1 cellular context compared by ENCODE assay signal in the genomic region with DNA sequence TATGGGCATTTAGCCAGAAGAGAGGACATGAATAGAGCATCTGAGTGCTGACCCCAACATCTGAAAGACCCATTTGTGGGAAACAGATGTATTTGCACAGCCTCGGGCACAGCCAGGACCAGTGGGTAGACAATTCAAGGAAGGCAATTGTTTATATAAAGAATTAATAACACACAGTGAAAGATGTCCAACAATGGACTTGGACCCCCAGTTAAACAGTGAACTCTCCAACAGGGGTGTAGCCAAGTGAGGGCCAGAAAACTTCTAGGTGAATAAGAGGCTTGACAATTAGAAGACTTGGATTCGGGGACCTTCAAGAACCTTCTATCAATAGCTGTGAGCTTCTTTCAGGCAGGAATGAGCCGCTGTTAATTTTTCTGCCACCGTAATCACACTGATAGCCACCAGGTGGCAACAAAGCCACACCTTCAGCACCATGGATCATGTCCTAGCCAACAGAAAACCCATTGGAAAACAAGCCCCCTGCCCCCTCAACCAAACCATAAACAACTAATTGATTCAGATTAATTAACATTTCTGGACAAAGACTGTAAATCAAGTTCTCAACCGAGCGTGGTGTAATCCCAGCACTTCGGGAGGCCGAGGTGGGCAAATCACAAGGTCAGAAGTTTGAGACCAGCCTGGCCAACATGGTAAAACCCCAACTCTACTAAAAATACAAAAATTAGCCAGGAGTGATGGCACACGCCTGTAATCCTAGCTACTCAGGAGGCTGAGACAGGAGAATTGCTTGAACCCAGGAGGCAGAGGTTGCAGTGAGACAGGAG.
A peak's percentile ranks its signal among the peaks of the same experiment; 100 is the strongest.
TF ChIP-seq lines count a peak whose summit lies in the region.

No MANE protein-coding gene starts in this region.

TF ChIP-seq in HepG2, 621 proteins besides CTCF, POLR2A, EP300 and RAD21 (continued from another document and continues in another):
- no peak for TF ChIP-seq ZHX2 (IDR thresholded peaks at IDR 0.05; ENCODE audit: low read depth)
- TF ChIP-seq ZHX2 (CRISPR knock-in tag; IDR thresholded peaks at IDR 0.05; ENCODE audit: borderline replicate concordance): no peak
- TF ChIP-seq, protein P1, sequence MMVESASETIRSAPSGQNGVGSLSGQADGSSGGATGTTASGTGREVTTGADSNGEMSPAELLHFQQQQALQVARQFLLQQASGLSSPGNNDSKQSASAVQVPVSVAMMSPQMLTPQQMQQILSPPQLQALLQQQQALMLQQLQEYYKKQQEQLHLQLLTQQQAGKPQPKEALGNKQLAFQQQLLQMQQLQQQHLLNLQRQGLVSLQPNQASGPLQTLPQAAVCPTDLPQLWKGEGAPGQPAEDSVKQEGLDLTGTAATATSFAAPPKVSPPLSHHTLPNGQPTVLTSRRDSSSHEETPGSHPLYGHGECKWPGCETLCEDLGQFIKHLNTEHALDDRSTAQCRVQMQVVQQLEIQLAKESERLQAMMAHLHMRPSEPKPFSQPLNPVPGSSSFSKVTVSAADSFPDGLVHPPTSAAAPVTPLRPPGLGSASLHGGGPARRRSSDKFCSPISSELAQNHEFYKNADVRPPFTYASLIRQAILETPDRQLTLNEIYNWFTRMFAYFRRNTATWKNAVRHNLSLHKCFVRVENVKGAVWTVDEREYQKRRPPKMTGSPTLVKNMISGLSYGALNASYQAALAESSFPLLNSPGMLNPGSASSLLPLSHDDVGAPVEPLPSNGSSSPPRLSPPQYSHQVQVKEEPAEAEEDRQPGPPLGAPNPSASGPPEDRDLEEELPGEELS (CRISPR knock-in tag; IDR thresholded peaks at IDR 0.05): no peak
- no peak for TF ChIP-seq ZNF691 (CRISPR knock-in tag; IDR thresholded peaks at IDR 0.05; ENCODE audit: borderline replicate concordance, low read depth)
- no peak for TF ChIP-seq ZNF704 (CRISPR knock-in tag; IDR thresholded peaks at IDR 0.05; ENCODE audit: borderline replicate concordance)
- TF ChIP-seq KDM6A (CRISPR knock-in tag; IDR thresholded peaks at IDR 0.05; ENCODE audit: low read depth): no peak
- TF ChIP-seq, protein P2, sequence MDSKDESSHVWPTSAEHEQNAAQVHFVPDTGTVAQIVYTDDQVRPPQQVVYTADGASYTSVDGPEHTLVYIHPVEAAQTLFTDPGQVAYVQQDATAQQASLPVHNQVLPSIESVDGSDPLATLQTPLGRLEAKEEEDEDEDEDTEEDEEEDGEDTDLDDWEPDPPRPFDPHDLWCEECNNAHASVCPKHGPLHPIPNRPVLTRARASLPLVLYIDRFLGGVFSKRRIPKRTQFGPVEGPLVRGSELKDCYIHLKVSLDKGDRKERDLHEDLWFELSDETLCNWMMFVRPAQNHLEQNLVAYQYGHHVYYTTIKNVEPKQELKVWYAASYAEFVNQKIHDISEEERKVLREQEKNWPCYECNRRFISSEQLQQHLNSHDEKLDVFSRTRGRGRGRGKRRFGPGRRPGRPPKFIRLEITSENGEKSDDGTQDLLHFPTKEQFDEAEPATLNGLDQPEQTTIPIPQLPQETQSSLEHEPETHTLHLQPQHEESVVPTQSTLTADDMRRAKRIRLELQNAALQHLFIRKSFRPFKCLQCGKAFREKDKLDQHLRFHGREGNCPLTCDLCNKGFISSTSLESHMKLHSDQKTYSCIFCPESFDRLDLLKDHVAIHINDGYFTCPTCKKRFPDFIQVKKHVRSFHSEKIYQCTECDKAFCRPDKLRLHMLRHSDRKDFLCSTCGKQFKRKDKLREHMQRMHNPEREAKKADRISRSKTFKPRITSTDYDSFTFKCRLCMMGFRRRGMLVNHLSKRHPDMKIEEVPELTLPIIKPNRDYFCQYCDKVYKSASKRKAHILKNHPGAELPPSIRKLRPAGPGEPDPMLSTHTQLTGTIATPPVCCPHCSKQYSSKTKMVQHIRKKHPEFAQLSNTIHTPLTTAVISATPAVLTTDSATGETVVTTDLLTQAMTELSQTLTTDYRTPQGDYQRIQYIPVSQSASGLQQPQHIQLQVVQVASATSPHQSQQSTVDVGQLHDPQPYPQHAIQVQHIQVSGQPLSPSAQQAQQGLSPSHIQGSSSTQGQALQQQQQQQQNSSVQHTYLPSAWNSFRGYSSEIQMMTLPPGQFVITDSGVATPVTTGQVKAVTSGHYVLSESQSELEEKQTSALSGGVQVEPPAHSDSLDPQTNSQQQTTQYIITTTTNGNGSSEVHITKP (CRISPR knock-in tag; IDR thresholded peaks at IDR 0.05; ENCODE audit: low read depth): no peak
- 0 out of 2 replicates have a peak, but pooled peaks have one; percentile 30 for TF ChIP-seq ZNF44 (CRISPR knock-in tag; IDR thresholded peaks at IDR 0.05)
- no peak for TF ChIP-seq ZBTB8A (CRISPR knock-in tag; IDR thresholded peaks at IDR 0.05; ENCODE audit: borderline replicate concordance, low read depth)
- TF ChIP-seq, protein P3, sequence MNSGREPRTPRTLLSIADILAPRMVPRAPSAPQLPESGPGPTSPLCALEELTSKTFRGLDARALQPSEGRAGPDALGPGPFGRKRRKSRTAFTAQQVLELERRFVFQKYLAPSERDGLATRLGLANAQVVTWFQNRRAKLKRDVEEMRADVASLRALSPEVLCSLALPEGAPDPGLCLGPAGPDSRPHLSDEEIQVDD (CRISPR knock-in tag; IDR thresholded peaks at IDR 0.05; ENCODE audit: borderline replicate concordance): no peak
- no peak for TF ChIP-seq CBX1 (IDR thresholded peaks at IDR 0.05; ENCODE audit: low read depth)
- no peak for TF ChIP-seq HMG20B (CRISPR knock-in tag; conservative IDR thresholded peaks at IDR 0.05)
- TF ChIP-seq ZSCAN5A (CRISPR knock-in tag; IDR thresholded peaks at IDR 0.05; ENCODE audit: borderline replicate concordance): no peak
- TF ChIP-seq U2AF1 (optimal IDR thresholded peaks at IDR 0.05; ENCODE audit: low read depth, low read length): no peak
- TF ChIP-seq ZNF557 (CRISPR knock-in tag; IDR thresholded peaks at IDR 0.05): no peak
- TF ChIP-seq ZFP82 (CRISPR knock-in tag; IDR thresholded peaks at IDR 0.05; ENCODE audit: borderline replicate concordance): 0 out of 2 replicates have a peak, but pooled peaks have one; percentile 68
- TF ChIP-seq, protein P4, sequence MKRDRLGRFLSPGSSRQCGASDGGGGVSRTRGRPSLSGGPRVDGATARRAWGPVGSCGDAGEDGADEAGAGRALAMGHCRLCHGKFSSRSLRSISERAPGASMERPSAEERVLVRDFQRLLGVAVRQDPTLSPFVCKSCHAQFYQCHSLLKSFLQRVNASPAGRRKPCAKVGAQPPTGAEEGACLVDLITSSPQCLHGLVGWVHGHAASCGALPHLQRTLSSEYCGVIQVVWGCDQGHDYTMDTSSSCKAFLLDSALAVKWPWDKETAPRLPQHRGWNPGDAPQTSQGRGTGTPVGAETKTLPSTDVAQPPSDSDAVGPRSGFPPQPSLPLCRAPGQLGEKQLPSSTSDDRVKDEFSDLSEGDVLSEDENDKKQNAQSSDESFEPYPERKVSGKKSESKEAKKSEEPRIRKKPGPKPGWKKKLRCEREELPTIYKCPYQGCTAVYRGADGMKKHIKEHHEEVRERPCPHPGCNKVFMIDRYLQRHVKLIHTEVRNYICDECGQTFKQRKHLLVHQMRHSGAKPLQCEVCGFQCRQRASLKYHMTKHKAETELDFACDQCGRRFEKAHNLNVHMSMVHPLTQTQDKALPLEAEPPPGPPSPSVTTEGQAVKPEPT (CRISPR knock-in tag; IDR thresholded peaks at IDR 0.05; ENCODE audit: low read depth): no peak
- TF ChIP-seq CCAR2 (optimal IDR thresholded peaks at IDR 0.05; ENCODE audit: low read depth, low read length): no peak
- no peak for TF ChIP-seq DMAP1 (CRISPR knock-in tag; IDR thresholded peaks at IDR 0.05)
- TF ChIP-seq ZSCAN20 (CRISPR knock-in tag; IDR thresholded peaks at IDR 0.05; ENCODE audit: borderline replicate concordance): 0 out of 2 replicates have a peak, but pooled peaks have one; percentile 71
- no peak for TF ChIP-seq ZNF562 (CRISPR knock-in tag; IDR thresholded peaks at IDR 0.05; ENCODE audit: borderline replicate concordance)
- TF ChIP-seq NFE2 (CRISPR knock-in tag; IDR thresholded peaks at IDR 0.05): no peak
- no peak for TF ChIP-seq PCBP2 (optimal IDR thresholded peaks at IDR 0.05; ENCODE audit: low read depth, low read length, poor library complexity, severe bottlenecking)
- 0 out of 2 replicates have a peak, but pooled peaks have one; percentile 16 for TF ChIP-seq KLF9 (CRISPR knock-in tag; IDR thresholded peaks at IDR 0.05; ENCODE audit: low read depth)
- 0 out of 2 replicates have a peak, but pooled peaks have one; percentile 39 for TF ChIP-seq ZNF138 (CRISPR knock-in tag; IDR thresholded peaks at IDR 0.05; ENCODE audit: low read depth)
- TF ChIP-seq ZNF383 (CRISPR knock-in tag; IDR thresholded peaks at IDR 0.05; ENCODE audit: borderline replicate concordance): no peak
- TF ChIP-seq ZNF720 (CRISPR knock-in tag; IDR thresholded peaks at IDR 0.05): no peak
- no peak for TF ChIP-seq ZBTB14 (CRISPR knock-in tag; IDR thresholded peaks at IDR 0.05)
- TF ChIP-seq AGO1 (IDR thresholded peaks at IDR 0.05; ENCODE audit: low read depth, low read length, poor library complexity, severe bottlenecking): no peak
- TF ChIP-seq ATF1 (CRISPR knock-in tag; IDR thresholded peaks at IDR 0.05): no peak
- TF ChIP-seq GATA4 (IDR thresholded peaks at IDR 0.05; ENCODE audit: borderline replicate concordance, low read depth): no peak
- TF ChIP-seq KDM3A (CRISPR knock-in tag; IDR thresholded peaks at IDR 0.05; ENCODE audit: low read depth): no peak
